In genomic region chr6:73394577-73395354, GRCh38 we compare ENCODE assay signal across 1 cellular context.
TF ChIP-seq lines count a peak whose summit lies in the region.

TSS of gene DDX43 (plus strand) at chr6:73394828. CDS start at chr6:73394906, 78 bp downstream.

TF ChIP-seq in H1, 55 proteins besides CTCF, POLR2A, EP300 and RAD21 (continued from another document):
- no peak for TF ChIP-seq RFX5 (IDR thresholded peaks at IDR 0.05; ENCODE audit: borderline replicate concordance, low read depth, low read length)
